Comparison of ENCODE assay signal across 8 cellular contexts in genomic region chr10:124722812-124723783, GRCh38. TPM values are rescaled to one million over a fixed set of nuclear protein-coding genes. Genes with fewer than 3 reads are reported as not detected.
DNase-seq lines count a peak whose midpoint lies in the region; ATAC-seq and TF ChIP-seq lines count a peak whose summit lies in the region.

No MANE protein-coding gene starts in this region.

- H3K27ac ChIP-seq in body of pancreas (peak overlapping the region in 3 of 4 donors; percentile 7 to 78 (median 56)), upper lobe of right lung (peak overlapping the region; percentile 80)

- no peaks in the 10 kb centered on the region for H3K27me3 Mint-ChIP-seq in Calu3 (ENCODE audit: unreplicated experiment)

- BruUV-seq in Calu3 (replicated peaks; lab: Mats Ljungman, UMichigan): no TSS peak

- H3K9me3 Mint-ChIP-seq in Calu3 (ENCODE audit: low read depth, unreplicated experiment): no peaks in the 10 kb centered on the region

- no peaks in the 10 kb centered on the region for H3K9me3 ChIP-seq in body of pancreas
- H3K9me3 ChIP-seq in mucosa of stomach (ENCODE audit: control insufficient read depth, low read length): no peaks in the 10 kb centered on the region
- H3K9me3 ChIP-seq in upper lobe of right lung: no peaks in the 10 kb centered on the region

- H3K4me3 ChIP-seq in body of pancreas (no peak overlapping the region), mucosa of stomach (ENCODE audit: low read length) (no peak overlapping the region), upper lobe of right lung (no peak overlapping the region)

- no peak overlapping the region for H3K27ac Mint-ChIP-seq in Calu3 (ENCODE audit: unreplicated experiment)

- peak; percentile 34 for DNase-seq in OCI-M1 (lab: John Stamatoyannopoulos, UW)
- DNase-seq in body of pancreas: no peak
- peak; percentile 70 for DNase-seq in upper lobe of right lung
- DNase-seq in NCI-H1930 (lab: John Stamatoyannopoulos, UW): no peak
- no peak for DNase-seq in Calu3

- H3K27me3 ChIP-seq in body of pancreas: no peaks in the 10 kb centered on the region
- no peaks in the 10 kb centered on the region for H3K27me3 ChIP-seq in mucosa of stomach (ENCODE audit: control insufficient read depth, insufficient read depth, low read length)
- H3K27me3 ChIP-seq in upper lobe of right lung: no peaks in the 10 kb centered on the region

- TF ChIP-seq POLR2A in body of pancreas (IDR thresholded peaks at IDR 0.05): peak in 1 of 3 donors; percentile 43

- H3K36me3 Mint-ChIP-seq in Calu3 (ENCODE audit: insufficient read depth, unreplicated experiment): peaks cover 9% of the 10 kb centered on the region

- WGBS in body of pancreas, 2 donors: 71 to 82% methylated on average over 7 of the region's 7 CpGs

- H3K9ac ChIP-seq in mucosa of stomach (ENCODE audit: low read length): peak overlapping the region; percentile 22

- peaks cover 65% of the 10 kb centered on the region for H3K4me1 ChIP-seq in body of pancreas
- H3K4me1 ChIP-seq in mucosa of stomach (ENCODE audit: control insufficient read depth, insufficient read depth, low read length): peaks cover 66% of the 10 kb centered on the region
- peaks cover 80% of the 10 kb centered on the region for H3K4me1 ChIP-seq in upper lobe of right lung

- TF ChIP-seq CTCF in body of pancreas (IDR thresholded peaks at IDR 0.05): no peak
- TF ChIP-seq CTCF in upper lobe of right lung (IDR thresholded peaks at IDR 0.05): no peak
- TF ChIP-seq CTCF in Calu3 (IDR thresholded peaks at IDR 0.05; ENCODE audit: unreplicated experiment): no peak

- no peak overlapping the region for H3K4me3 Mint-ChIP-seq in Calu3 (ENCODE audit: low read depth, unreplicated experiment)

- peaks cover 43% of the 10 kb centered on the region for H3K4me1 Mint-ChIP-seq in Calu3 (ENCODE audit: low read depth, unreplicated experiment)

- peak; percentile 55 for ATAC-seq in GM18519 (IDR thresholded peaks at IDR 0.05; ENCODE audit: low FRiP score, unreplicated experiment)
- ATAC-seq in HG02678 (IDR thresholded peaks at IDR 0.05; ENCODE audit: unreplicated experiment): peak; percentile 78
- no peak for ATAC-seq in body of pancreas
- peak; percentile 66 for ATAC-seq in upper lobe of right lung

- CTCF ChIA-PET in Calu3 (lab: Charles Lee): no interaction called here

- intact Hi-C loops in body of pancreas (cut with DNase I): no loop called here
- intact Hi-C loops in upper lobe of right lung (cut with DNase I): no loop called here
- intact Hi-C loops in Calu3 (cut with micrococcal nuclease; ENCODE audit: unreplicated experiment): no loop called here

- H3K36me3 ChIP-seq in body of pancreas (replicated peaks in 1 of 2; ENCODE audit: insufficient read depth in 1 of 2, low read depth in 2 of 2): no peaks in the 10 kb centered on the region
- H3K36me3 ChIP-seq in mucosa of stomach (ENCODE audit: control insufficient read depth, insufficient read depth, low read length): no peaks in the 10 kb centered on the region
- no peaks in the 10 kb centered on the region for H3K36me3 ChIP-seq in upper lobe of right lung

RNA-seq across cellular contexts. Expression of gene FAM53B, which starts 21.1 kb away (rescaled TPM):
- 10 to 100 TPM; 17.1 to 21.1 TPM for total RNA-seq in body of pancreas
- total RNA-seq in upper lobe of right lung: 31.4 TPM
- total RNA-seq in Calu3 (2022): 11.2 and 12.5 TPM in 2 replicates

Comparison
In these comparisons a context has a peak if more than half of its experiments do, and no peak if none do; other contexts are left out.
1. DNase-seq: peak in OCI-M1 (single experiment) and upper lobe of right lung (single experiment); none in body of pancreas (0 of 4), NCI-H1930 (0 of 2) and Calu3 (single experiment).